ENCODE assay signal across 14 cellular contexts in the genomic region with DNA sequence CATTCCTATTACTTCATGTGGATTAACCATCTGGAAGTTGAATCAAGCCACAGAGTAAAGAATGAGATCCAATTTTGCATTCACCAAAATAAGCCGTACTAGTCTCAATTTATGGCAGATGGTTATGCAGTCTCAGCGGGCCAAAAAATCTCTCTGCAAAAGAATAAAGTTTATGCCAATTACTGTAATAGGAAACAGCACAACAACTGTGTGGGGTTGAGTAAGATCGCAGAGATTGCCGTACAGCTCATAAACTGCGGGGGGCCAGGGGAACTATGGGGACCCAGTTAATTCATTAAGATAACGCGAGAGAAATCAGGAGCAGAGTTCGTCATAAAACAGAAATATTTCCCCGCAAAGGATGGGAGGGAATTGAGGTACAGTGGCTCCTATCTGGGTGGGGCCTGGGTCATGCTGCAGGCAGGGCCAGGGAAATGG. TPM values are rescaled to one million over a fixed set of nuclear protein-coding genes. Genes with fewer than 3 reads are reported as not detected.
DNase-seq lines count a peak whose midpoint lies in the region; ATAC-seq and TF ChIP-seq lines count a peak whose summit lies in the region.
"Had no signal": no experiment of that assay in that cellular context is flagged by ENCODE, and none has a peak within 500 bp of the region (broad histone marks: within the 10 kb centered on the region; RNA-seq: fewer than 3 reads in every experiment).

No MANE protein-coding gene starts in this region.

- peak overlapping the region; percentile 2 for H3K27ac ChIP-seq in stomach smooth muscle (ENCODE audit: low read length)
- H3K27ac ChIP-seq: A549 had no signal

- H3K9me3 Mint-ChIP-seq in activated CD8-positive, alpha-beta memory T cell treated with anti-CD3 and anti-CD28 coated beads, Interleukin-2, amount 10 ng/mL, durations not matched to agents 7 days and 5 days (ENCODE audit: low read depth) = no peaks in the 10 kb centered on the region
- no peaks in the 10 kb centered on the region for H3K9me3 Mint-ChIP-seq in glutamatergic neuron (ENCODE audit: unreplicated experiment)

- peaks cover 9% of the 10 kb centered on the region for H3K4me1 ChIP-seq in stomach smooth muscle (ENCODE audit: control insufficient read depth, insufficient read depth, low read length)
- H3K4me1 ChIP-seq: A549 had no signal

- H3K9ac ChIP-seq in stomach smooth muscle (ENCODE audit: low read length in 2 of 2) = no peak overlapping the region

- no peak for ATAC-seq in activated CD8-positive, alpha-beta memory T cell treated with anti-CD3 and anti-CD28 coated beads, Interleukin-2, amount 10 ng/mL, durations not matched to agents 7 days and 5 days
- ATAC-seq: A549, esophagus mucosa had no signal

- peaks cover 4 to 9% of the 10 kb centered on the region in 2 donors for H3K36me3 ChIP-seq in stomach smooth muscle (ENCODE audit: control insufficient read depth in 2 of 2, insufficient read depth in 2 of 2, low read length in 2 of 2)

- peak; percentile 18 for DNase-seq in activated CD8-positive, alpha-beta memory T cell treated with anti-CD3 and anti-CD28 coated beads, Interleukin-2, amount 10 ng/mL, durations not matched to agents 7 days and 5 days
- DNase-seq in activated CD8-positive, alpha-beta memory T cell treated with anti-CD3 and anti-CD28 coated beads, Interleukin-2, amount 50 U/mL, for 4 hours = no peak
- peak; percentile 68 for DNase-seq in NCI-H1694 treated with DMSO at 0.1 percent for 48 hours (lab: John Stamatoyannopoulos, UW)
- peak; percentile 56 for DNase-seq in fibroblast of mammary gland (ENCODE audit: low read depth)
- no peak for DNase-seq in GM20000 (ENCODE audit: low spot score)
- DNase-seq in iPS-NIHi7 (ENCODE audit: extremely low spot score) = no peak
- no peak for DNase-seq in glutamatergic neuron
- DNase-seq: amniotic stem cell, cortex of kidney, small intestine had no signal

- no peaks in the 10 kb centered on the region for H3K9me3 ChIP-seq in stomach smooth muscle (ENCODE audit: control insufficient read depth in 2 of 2, low read length in 2 of 2)
- H3K9me3 ChIP-seq: A549 had no signal

- H3K4me1 Mint-ChIP-seq in activated CD8-positive, alpha-beta memory T cell treated with anti-CD3 and anti-CD28 coated beads, Interleukin-2, amount 10 ng/mL, durations not matched to agents 7 days and 5 days = no peaks in the 10 kb centered on the region
- peaks cover 4% of the 10 kb centered on the region for H3K4me1 Mint-ChIP-seq in glutamatergic neuron (ENCODE audit: low read depth, unreplicated experiment)

- H3K27me3 Mint-ChIP-seq in activated CD8-positive, alpha-beta memory T cell treated with anti-CD3 and anti-CD28 coated beads, Interleukin-2, amount 10 ng/mL, durations not matched to agents 7 days and 5 days = no peaks in the 10 kb centered on the region
- peaks cover 2% of the 10 kb centered on the region for H3K27me3 Mint-ChIP-seq in glutamatergic neuron (ENCODE audit: unreplicated experiment)

- H3K27me3 ChIP-seq in stomach smooth muscle (ENCODE audit: control insufficient read depth in 1 of 2, insufficient read depth in 2 of 2, low read length in 2 of 2) = no peaks in the 10 kb centered on the region

- H3K4me3 Mint-ChIP-seq in activated CD8-positive, alpha-beta memory T cell treated with anti-CD3 and anti-CD28 coated beads, Interleukin-2, amount 10 ng/mL, durations not matched to agents 7 days and 5 days = no peak overlapping the region
- no peak overlapping the region for H3K4me3 Mint-ChIP-seq in glutamatergic neuron (ENCODE audit: unreplicated experiment)

- H3K4me3 ChIP-seq in fibroblast of mammary gland (ENCODE audit: control insufficient read depth, low read depth, low read length) = no peak overlapping the region
- no peak overlapping the region for H3K4me3 ChIP-seq in stomach smooth muscle (ENCODE audit: low read length in 2 of 2)
- H3K4me3 ChIP-seq: A549, lung had no signal

- no peak overlapping the region for H3K27ac Mint-ChIP-seq in activated CD8-positive, alpha-beta memory T cell treated with anti-CD3 and anti-CD28 coated beads, Interleukin-2, amount 10 ng/mL, durations not matched to agents 7 days and 5 days
- H3K27ac Mint-ChIP-seq in glutamatergic neuron (ENCODE audit: unreplicated experiment) = no peak overlapping the region

- CTCF ChIA-PET in activated CD8-positive, alpha-beta memory T cell treated with anti-CD3 and anti-CD28 coated beads, Interleukin-2, amount 10 ng/mL, durations not matched to agents 7 days and 5 days (lab: Charles Lee) = no interaction called here

- TF ChIP-seq CTCF in fibroblast of mammary gland (conservative IDR thresholded peaks at IDR 0.05; ENCODE audit: control insufficient read depth, insufficient read depth, low read depth, low read length) (no peak), GM20000 (IDR thresholded peaks at IDR 0.05; ENCODE audit: extremely low read depth, missing control alignments) (no peak), glutamatergic neuron (IDR thresholded peaks at IDR 0.05; ENCODE audit: partially characterized antibody, unreplicated experiment) (no peak)

- peaks cover 2% of the 10 kb centered on the region for H3K36me3 Mint-ChIP-seq in activated CD8-positive, alpha-beta memory T cell treated with anti-CD3 and anti-CD28 coated beads, Interleukin-2, amount 10 ng/mL, durations not matched to agents 7 days and 5 days
- H3K36me3 Mint-ChIP-seq in glutamatergic neuron (ENCODE audit: unreplicated experiment) = peaks cover 5% of the 10 kb centered on the region

RNA-seq across cellular contexts. Expression of a gene that starts 41.5 kb away (rescaled TPM):
- total RNA-seq in activated CD8-positive, alpha-beta memory T cell treated with anti-CD3 and anti-CD28 coated beads, Interleukin-2, amount 10 ng/mL, durations not matched to agents 7 days and 5 days = under 1 TPM; 0.14 to 0.29 TPM
- 0.91 TPM for total RNA-seq in glutamatergic neuron (ENCODE audit: unreplicated experiment)

Comparison
In these comparisons a context has a peak if more than half of its experiments do, and no peak if none do; other contexts are left out.
1. DNase-seq: peak in activated CD8-positive, alpha-beta memory T cell treated with anti-CD3 and anti-CD28 coated beads, Interleukin-2, amount 10 ng/mL, durations not matched to agents 7 days and 5 days (single experiment), NCI-H1694 treated with DMSO at 0.1 percent for 48 hours (single experiment) and fibroblast of mammary gland (single experiment); none in activated CD8-positive, alpha-beta memory T cell treated with anti-CD3 and anti-CD28 coated beads, Interleukin-2, amount 50 U/mL, for 4 hours (single experiment), GM20000 (single experiment), iPS-NIHi7 (single experiment) and glutamatergic neuron (single experiment).